8 cellular contexts compared by ENCODE assay signal in genomic region chr17:8041249-8041928, GRCh38. TPM values are rescaled to one million over a fixed set of nuclear protein-coding genes. Genes with fewer than 3 reads are reported as not detected.
A peak's percentile ranks its signal among the peaks of the same experiment; 100 is the strongest.
DNase-seq lines count a peak whose midpoint lies in the region; ATAC-seq and TF ChIP-seq lines count a peak whose summit lies in the region.

No MANE protein-coding gene starts in this region.

- intact Hi-C loops in esophagus muscularis mucosa (cut with DNase I), result no loop called here

- ATAC-seq in GM21515 (IDR thresholded peaks at IDR 0.05; ENCODE audit: unreplicated experiment) (no peak), HG02588 (IDR thresholded peaks at IDR 0.05; ENCODE audit: unreplicated experiment) (no peak)

- no peaks in the 10 kb centered on the region for H3K36me3 ChIP-seq in esophagus muscularis mucosa

- DNase-seq in GM03348 (ENCODE audit: low spot score) (peak; percentile 69), NCI-H146 treated with DMSO at 0.1 percent for 48 hours (lab: John Stamatoyannopoulos, UW; ENCODE audit: unreplicated experiment) (peak; percentile 12), esophagus muscularis mucosa (ENCODE audit: extremely low spot score) (no peak), myocyte (ENCODE audit: low read depth) (peak; percentile 69)
- DNase-seq in activated CD4-positive, alpha-beta T cell treated with anti-CD3 and anti-CD28 coated beads for 48 hours, result peak; percentile 68

- no peaks in the 10 kb centered on the region for H3K9me3 ChIP-seq in esophagus muscularis mucosa

- H3K4me1 ChIP-seq in esophagus muscularis mucosa, result peaks cover 5 to 26% (median 17%) of the 10 kb centered on the region in 4 donors

- peaks cover 0 to 66% (median 10%) of the 10 kb centered on the region in 4 donors for H3K27me3 ChIP-seq in esophagus muscularis mucosa

- peak overlapping the region in 1 of 4 donors; percentile 8 for H3K4me3 ChIP-seq in esophagus muscularis mucosa

- TF ChIP-seq CTCF in 22Rv1 (IDR thresholded peaks at IDR 0.05) (peak; percentile 84), esophagus muscularis mucosa (IDR thresholded peaks at IDR 0.05) (peak in 2 of 3 experiments; percentile 37 to 42)

- no peak for TF ChIP-seq EP300 in esophagus muscularis mucosa (IDR thresholded peaks at IDR 0.05)

- H3K27ac ChIP-seq in 22Rv1, result peak overlapping the region; percentile 44
- peak overlapping the region; percentile 50 to 62 (median 59) for H3K27ac ChIP-seq in esophagus muscularis mucosa (replicated peaks in 1 of 4)

- no peak for TF ChIP-seq POLR2A in esophagus muscularis mucosa (IDR thresholded peaks at IDR 0.05; ENCODE audit: low read depth)

- WGBS in esophagus muscularis mucosa, result 67% methylated on average over 8 of the region's 8 CpGs

RNA-seq across cellular contexts. Expression of gene ALOX15B, which starts 2.5 kb away (rescaled TPM):
- 1 to 10 TPM; 1.3 to 3.7 (median 2.0) TPM for total RNA-seq in esophagus muscularis mucosa
- not detected in 2 replicates for total RNA-seq in myocyte
- polyA plus RNA-seq in myocyte (2012), result not detected

RNA-seq across cellular contexts. Expression of gene GUCY2D, which starts 39.0 kb away (rescaled TPM):
- total RNA-seq in esophagus muscularis mucosa, result 1 to 10 TPM in 1 of 4 donors, not detected in 3; 1.1 TPM
- total RNA-seq in myocyte, result not detected in 2 replicates
- polyA plus RNA-seq in myocyte (2012), result not detected

RNA-seq across cellular contexts. Expression of gene ALOX12B, which starts 46.1 kb away (rescaled TPM):
- total RNA-seq in esophagus muscularis mucosa, result not detected
- total RNA-seq in myocyte, result 0.16 and 0.40 TPM in 2 replicates
- not detected for polyA plus RNA-seq in myocyte (2012)
